In genomic region chr1:6711174-6711573, GRCh38 we compare ENCODE assay signal across 32 cellular contexts.
"Had no signal": no experiment of that assay in that cellular context is flagged by ENCODE, and none has a peak within 500 bp of the region (broad histone marks: within the 10 kb centered on the region; RNA-seq: fewer than 3 reads in every experiment).

No MANE protein-coding gene starts in this region.

- H3K36me3 ChIP-seq: adrenal gland, ascending aorta, brain microvascular endothelial cell, breast epithelium, cardiac muscle cell had no signal

- H3K9me3 ChIP-seq: adrenal gland, body of pancreas, breast epithelium had no signal

- DNase-seq: activated effector memory CD4-positive, alpha-beta T cell treated with Interleukin-2 at 50 U/mL for 16 hours; activated gamma-delta T cell; activated gamma-delta T cell treated with Interleukin-2 at 50 U/mL for 16 hours; activated naive CD4-positive, alpha-beta T cell; activated naive CD4-positive, alpha-beta T cell treated with anti-CD3 and anti-CD28 coated beads for 36 hours; activated naive CD4-positive, alpha-beta T cell treated with anti-CD3 and anti-CD28 coated beads, Interleukin-2, amount 10 ng/mL, durations not matched to agents 7 days and 5 days; activated naive CD4-positive, alpha-beta T cell treated with anti-CD3 and anti-CD28 coated beads, Interleukin-2, amount 50 U/mL, for 16 hours; activated naive CD4-positive, alpha-beta T cell treated with Interleukin-2 at 50 U/mL for 16 hours; activated naive CD8-positive, alpha-beta T cell treated with anti-CD3 and anti-CD28 coated beads for 36 hours; activated naive CD8-positive, alpha-beta T cell treated with anti-CD3 and anti-CD28 coated beads, Interleukin-2, amount 10 ng/mL, durations not matched to agents 7 days and 5 days; activated naive CD8-positive, alpha-beta T cell treated with anti-CD3 and anti-CD28 coated beads, Interleukin-2, amount 50 U/mL, for 24 hours; activated T-cell treated with anti-CD3 and anti-CD28 coated beads, Interleukin-2, amount 50 U/mL, for 24 hours; activated T-cell treated with anti-CD3 and anti-CD28 coated beads, Interleukin-2, amount 50 U/mL, for 4 hours; activated T-cell treated with anti-CD3 and anti-CD28 coated beads, Interleukin-2, amount 50 U/mL, for 48 hours; activated T-cell treated with anti-CD3 and anti-CD28 coated beads, Interleukin-2, amount 50 U/mL, for 72 hours; adrenal gland; amniotic stem cell; amygdala; anterior cingulate cortex; aorta; body of pancreas; brain microvascular endothelial cell; caudate nucleus; central memory CD4-positive, alpha-beta T cell; cerebellar nuclear complex had no signal

- H3K4me3 ChIP-seq: adrenal gland, ascending aorta, body of pancreas, breast epithelium, cardiac muscle cell had no signal

- ATAC-seq: activated naive CD4-positive, alpha-beta T cell treated with anti-CD3 and anti-CD28 coated beads, Interleukin-2, amount 50 U/mL, for 72 hours; activated naive CD8-positive, alpha-beta T cell treated with anti-CD3 and anti-CD28 coated beads, Interleukin-2, amount 50 U/mL, for 24 hours; activated T-cell treated with anti-CD3 and anti-CD28 coated beads, Interleukin-2, amount 50 U/mL, for 4 hours; activated T-cell treated with anti-CD3 and anti-CD28 coated beads, Interleukin-2, amount 50 U/mL, for 72 hours; activated T-helper 17 cell treated with anti-CD3 and anti-CD28 coated beads, Interleukin-2, amount 50 U/mL, for 72 hours; body of pancreas had no signal

- FAIRE-seq: astrocyte, bronchial epithelial cell had no signal

- H3K27ac ChIP-seq: adrenal gland, ascending aorta, body of pancreas, brain microvascular endothelial cell, breast epithelium, cardiac muscle cell had no signal

- H3K27me3 ChIP-seq: adrenal gland, ascending aorta, body of pancreas, brain microvascular endothelial cell, breast epithelium had no signal

- H3K4me1 ChIP-seq: adrenal gland, ascending aorta, body of pancreas, breast epithelium had no signal
